ENCODE assay signal across 8 cellular contexts in genomic region chr16:87868254-87869029, GRCh38. TPM values are rescaled to one million over a fixed set of nuclear protein-coding genes. Genes with fewer than 3 reads are reported as not detected.
DNase-seq lines count a peak whose midpoint lies in the region; ATAC-seq, FAIRE-seq and TF ChIP-seq lines count a peak whose summit lies in the region.
"Not testable (repeated sequence)": the region's sequence is repeated elsewhere in the genome, so short reads cannot be mapped to it uniquely, and the experiment has no call there.

No MANE protein-coding gene starts in this region.

- FAIRE-seq in H1 (lab: Jason Lieb, UNC): not testable (repeated sequence)

- intact Hi-C loops in right lobe of liver (cut with DNase I): not testable (repeated sequence)

- peaks cover 18% of the 10 kb centered on the region for H3F3A ChIP-seq in smooth muscle cell (ENCODE audit: low read depth)

- H3K56ac ChIP-seq in H1 (replicated peaks; ENCODE audit: insufficient read length, low read depth, low read length): not testable (repeated sequence)

- not testable (repeated sequence) for H3K27ac ChIP-seq in H1 (ENCODE audit: low read depth, low read length); right lobe of liver
- peak overlapping the region; percentile 84 for H3K27ac ChIP-seq in smooth muscle cell (ENCODE audit: low read depth)

- not testable (repeated sequence) for H3K23ac ChIP-seq in H1 (ENCODE audit: insufficient read length)

- H3K4me2 ChIP-seq in H1 (ENCODE audit: insufficient read depth in 1 of 2, low read depth in 2 of 2, low read length in 2 of 2) (peak overlapping the region; percentile 86 to 87), smooth muscle cell (peak overlapping the region; percentile 86)

- POLR2A ChIA-PET in H1 (lab: Charles Lee; ENCODE audit: partially characterized antibody): interaction anchor here (0.6 to 22.5 kb wide), 22 partner anchors 12 to 869 kb away, joined by 3 to 507 read pairs (median 5); partner anchors contain the start of genes BANP and KLHDC4

- H2AFZ ChIP-seq in H1 (ENCODE audit: low read length); smooth muscle cell (ENCODE audit: low read depth): not testable (repeated sequence)

- TF ChIP-seq POLR2A in H1 (IDR thresholded peaks at IDR 0.05; ENCODE audit: control extremely low read depth in 1 of 2, low read depth in 2 of 2, low read length in 2 of 2); right lobe of liver (IDR thresholded peaks at IDR 0.05): not testable (repeated sequence)

- H3K23me2 ChIP-seq in H1 (ENCODE audit: low read depth, low read length): not testable (repeated sequence)

- TF ChIP-seq RAD21 in H1 (IDR thresholded peaks at IDR 0.05 in 1 of 2, conservative IDR thresholded peaks at IDR 0.05 in 1 of 2; ENCODE audit: low read depth in 2 of 2, low read length in 2 of 2): not testable (repeated sequence)

- H2BK120ac ChIP-seq in H1 (replicated peaks; ENCODE audit: low read depth, low read length): not testable (repeated sequence)

- not testable (repeated sequence) for H3K9me3 ChIP-seq in H1 (ENCODE audit: insufficient read depth in 2 of 2, low read depth in 1 of 2, low read length in 1 of 2); right lobe of liver; smooth muscle cell (replicated peaks; ENCODE audit: low read depth)

- H4K20me1 ChIP-seq in H1 (replicated peaks in 1 of 2; ENCODE audit: control insufficient read depth in 1 of 2, insufficient read depth in 2 of 2, low read length in 2 of 2) (peaks cover 7 to 14% of the 10 kb centered on the region in 2 experiments), smooth muscle cell (ENCODE audit: low read depth) (peaks cover 53% of the 10 kb centered on the region)

- peaks cover 4 to 47% of the 10 kb centered on the region in 2 experiments; a peak in 3 of 4 replicates for H3K79me2 ChIP-seq in H1 (ENCODE audit: control insufficient read depth in 1 of 2, insufficient read depth in 2 of 2, low read length in 2 of 2)
- H3K79me2 ChIP-seq in smooth muscle cell (ENCODE audit: low read depth): peaks cover 44% of the 10 kb centered on the region

- peak overlapping the region in 3 of 4 experiments; percentile 34 to 74 (median 53); a peak in 3 of 7 replicates for H3K9ac ChIP-seq in H1 (replicated peaks in 1 of 4; ENCODE audit: extremely low read depth in 1 of 4, low read depth in 3 of 4, low read length in 3 of 4)
- H3K9ac ChIP-seq in smooth muscle cell (ENCODE audit: low read depth): peak overlapping the region; percentile 79

- H3K36me3 ChIP-seq in H1 (ENCODE audit: control insufficient read depth in 2 of 4, insufficient read depth in 4 of 4, low read length in 3 of 4): peaks cover 0 to 20% (median under 1%) of the 10 kb centered on the region in 4 experiments; a peak in 3 of 8 replicates
- not testable (repeated sequence) for H3K36me3 ChIP-seq in right lobe of liver; smooth muscle cell (ENCODE audit: low read depth)

- H3K4me1 ChIP-seq in H1 (replicated peaks in 1 of 4; ENCODE audit: control insufficient read depth in 3 of 4, insufficient read depth in 4 of 4, low read length in 3 of 4) (peaks cover 12 to 21% (median 14%) of the 10 kb centered on the region in 4 experiments), right lobe of liver (peaks cover 0 to 15% (median 0%) of the 10 kb centered on the region in 4 donors), smooth muscle cell (ENCODE audit: low read depth) (peaks cover 13% of the 10 kb centered on the region)

- not testable (repeated sequence) for H4K8ac ChIP-seq in H1 (ENCODE audit: extremely low read depth, insufficient read depth, low read length)

- not testable (repeated sequence) for H2BK12ac ChIP-seq in H1 (ENCODE audit: low read depth, low read length)

- not testable (repeated sequence) for TF ChIP-seq CTCF in H1 (IDR thresholded peaks at IDR 0.05; ENCODE audit: control extremely low read depth in 1 of 3, insufficient read depth in 1 of 3, low read depth in 1 of 3, low read length in 3 of 3); right lobe of liver (IDR thresholded peaks at IDR 0.05); smooth muscle cell (IDR thresholded peaks at IDR 0.05; ENCODE audit: borderline replicate concordance, insufficient read depth, poor library complexity, severe bottlenecking)

- H3K14ac ChIP-seq in H1 (ENCODE audit: insufficient read length): not testable (repeated sequence)

- H3K4ac ChIP-seq in H1 (replicated peaks; ENCODE audit: insufficient read length, low read depth, low read length): not testable (repeated sequence)

- ATAC-seq in GM18909 (IDR thresholded peaks at IDR 0.05; ENCODE audit: poor library complexity, unreplicated experiment): peak; percentile 29
- ATAC-seq in HG03520 (IDR thresholded peaks at IDR 0.05; ENCODE audit: unreplicated experiment): peak; percentile 15
- peak in 1 of 4 donors; percentile 8 for ATAC-seq in right lobe of liver

- CTCF ChIA-PET in H1 (lab: Charles Lee; ENCODE audit: partially characterized antibody): interaction anchor here (4.9 to 12.4 kb wide), 2 partner anchors 17 to 89 kb away, joined by 17 to 181 read pairs; no protein-coding TSS in a partner anchor

- peak; percentile 45 for DNase-seq in AG08395 (ENCODE audit: low spot score)
- DNase-seq in RKO (ENCODE audit: low spot score): peak; percentile 97
- peak; percentile 86 for DNase-seq in activated T-cell treated with anti-CD3 and anti-CD28 coated beads, Interleukin-2, amount 50 U/mL, for 48 hours
- not testable (repeated sequence) for DNase-seq in H1 (ENCODE audit: low read depth in 1 of 2, low spot score in 2 of 2); right lobe of liver; smooth muscle cell (lab: John Stamatoyannopoulos, UW; ENCODE audit: unreplicated experiment)

- 5% methylated on average over 31 of the region's 37 CpGs; no CpG with 5 or more reads in 1 of the 2 experiments for WGBS in H1 (ENCODE audit: extremely low coverage in 1 of 2, insufficient coverage in 1 of 2, insufficient read length in 1 of 2, insufficient replicate concordance in 2 of 2, low coverage in 1 of 2, low lambda C conversion rate in 2 of 2, missing lambda C conversion rate in 1 of 2), 2 experiments
- 33% methylated on average over 12 of the region's 37 CpGs for WGBS in right lobe of liver (ENCODE audit: insufficient coverage, low coverage, low lambda C conversion rate, missing lambda C conversion rate)
- 1% methylated on average over 36 of the region's 37 CpGs for WGBS in smooth muscle cell (ENCODE audit: low lambda C conversion rate)

- H2BK15ac ChIP-seq in H1 (ENCODE audit: low read length): not testable (repeated sequence)

- not testable (repeated sequence) for TF ChIP-seq EP300 in H1 (IDR thresholded peaks at IDR 0.05; ENCODE audit: borderline replicate concordance in 1 of 2, low read depth in 2 of 2, low read length in 2 of 2)

- H4K5ac ChIP-seq in H1 (ENCODE audit: insufficient read length, low read depth, low read length): not testable (repeated sequence)

- H2AK5ac ChIP-seq in H1 (ENCODE audit: low read depth, low read length): not testable (repeated sequence)

- H3K18ac ChIP-seq in H1 (ENCODE audit: extremely low read depth, low read length): not testable (repeated sequence)

- H2BK5ac ChIP-seq in H1 (ENCODE audit: low read depth, low read length): not testable (repeated sequence)

- H3K79me1 ChIP-seq in H1 (ENCODE audit: low read depth, low read length): not testable (repeated sequence)

- H3K27me3 ChIP-seq in H1 (replicated peaks in 1 of 4; ENCODE audit: control insufficient read depth in 3 of 4, extremely low read depth in 1 of 4, insufficient read depth in 3 of 4, low read length in 3 of 4): peaks cover 0 to 33% (median 20%) of the 10 kb centered on the region in 4 experiments; a peak in 5 of 7 replicates
- not testable (repeated sequence) for H3K27me3 ChIP-seq in right lobe of liver; smooth muscle cell (ENCODE audit: low read depth)

- not testable (repeated sequence) for H4K91ac ChIP-seq in H1 (replicated peaks; ENCODE audit: insufficient read length, low read length)

- H3K4me3 ChIP-seq in H1 (ENCODE audit: extremely low read depth in 1 of 4, insufficient read depth in 2 of 4, low read depth in 3 of 4, low read length in 4 of 4) (peak overlapping the region; percentile 59 to 74 (median 65)), right lobe of liver (peak overlapping the region in 2 of 3 donors; percentile 40 to 51), smooth muscle cell (peak overlapping the region; percentile 60)

- not testable (repeated sequence) for H2BK20ac ChIP-seq in H1 (ENCODE audit: low read length)

TF ChIP-seq in H1, 55 proteins besides CTCF, POLR2A, EP300 and RAD21:
- TF ChIP-seq SAP30 (IDR thresholded peaks at IDR 0.05; ENCODE audit: insufficient read depth, insufficient replicate concordance, low read length) (peak; percentile 91), SUZ12 (IDR thresholded peaks at IDR 0.05; ENCODE audit: low read length) (peak; percentile 34; the same call in 1 of the 2 replicates), HDAC2 (IDR thresholded peaks at IDR 0.05; ENCODE audit: borderline replicate concordance in 1 of 2, low read depth in 2 of 2, low read length in 2 of 2) (0 out of 4 replicates have a peak, but pooled peaks of 1 of the 2 experiments have one; percentile 26), KDM4A (IDR thresholded peaks at IDR 0.05; ENCODE audit: low read depth, low read length, severe bottlenecking) (peak; percentile 28)

RNA-seq across cellular contexts. Expression of gene SLC7A5, which starts 0.9 kb away (rescaled TPM):
- 327 and 341 TPM in 2 replicates for total RNA-seq in H1 (2021; fragmentation: NEBNext Ultra II Directional; extraction: Animal tissue kit (Norgen Biotek cat#: 25700))
- polyA plus RNA-seq in H1 (2011; rRNA removed) (68.2 and 161 TPM in 2 replicates), smooth muscle cell (58.8 and 153 TPM in 2 replicates)
- 65.1 TPM for polyA plus RNA-seq in H1 (2011; cell fraction: cytosol; rRNA removed)
- 122 TPM for polyA plus RNA-seq in H1 (2011; cell fraction: nucleus; rRNA removed)
- polyA plus RNA-seq in H1 (2012, experiment 1 of 2): 126 to 176 TPM (median 151 TPM) in 4 replicates
- 202 TPM for polyA plus RNA-seq in H1 (2012, experiment 2 of 2)
- polyA plus RNA-seq in H1 (2013, experiment 1 of 2): 316 TPM
- 381 TPM for polyA plus RNA-seq in H1 (2013, experiment 2 of 2)
- polyA minus RNA-seq in H1 (2011; rRNA and poly(A)+ RNA removed): 34.4 and 63.7 TPM in 2 replicates
- polyA minus RNA-seq in H1 (2011; cell fraction: cytosol; rRNA and poly(A)+ RNA removed): 84.2 TPM
- 42.4 TPM for polyA minus RNA-seq in H1 (2011; cell fraction: nucleus; rRNA and poly(A)+ RNA removed)
- total RNA-seq in right lobe of liver (10 to 100 TPM in 5 of 6 experiments, 1 to 10 TPM in 1; 7.0 to 16.3 (median 12.4) TPM), smooth muscle cell (40.5 and 51.3 TPM in 2 replicates)
